1 cellular context compared by ENCODE assay signal in the genomic region with DNA sequence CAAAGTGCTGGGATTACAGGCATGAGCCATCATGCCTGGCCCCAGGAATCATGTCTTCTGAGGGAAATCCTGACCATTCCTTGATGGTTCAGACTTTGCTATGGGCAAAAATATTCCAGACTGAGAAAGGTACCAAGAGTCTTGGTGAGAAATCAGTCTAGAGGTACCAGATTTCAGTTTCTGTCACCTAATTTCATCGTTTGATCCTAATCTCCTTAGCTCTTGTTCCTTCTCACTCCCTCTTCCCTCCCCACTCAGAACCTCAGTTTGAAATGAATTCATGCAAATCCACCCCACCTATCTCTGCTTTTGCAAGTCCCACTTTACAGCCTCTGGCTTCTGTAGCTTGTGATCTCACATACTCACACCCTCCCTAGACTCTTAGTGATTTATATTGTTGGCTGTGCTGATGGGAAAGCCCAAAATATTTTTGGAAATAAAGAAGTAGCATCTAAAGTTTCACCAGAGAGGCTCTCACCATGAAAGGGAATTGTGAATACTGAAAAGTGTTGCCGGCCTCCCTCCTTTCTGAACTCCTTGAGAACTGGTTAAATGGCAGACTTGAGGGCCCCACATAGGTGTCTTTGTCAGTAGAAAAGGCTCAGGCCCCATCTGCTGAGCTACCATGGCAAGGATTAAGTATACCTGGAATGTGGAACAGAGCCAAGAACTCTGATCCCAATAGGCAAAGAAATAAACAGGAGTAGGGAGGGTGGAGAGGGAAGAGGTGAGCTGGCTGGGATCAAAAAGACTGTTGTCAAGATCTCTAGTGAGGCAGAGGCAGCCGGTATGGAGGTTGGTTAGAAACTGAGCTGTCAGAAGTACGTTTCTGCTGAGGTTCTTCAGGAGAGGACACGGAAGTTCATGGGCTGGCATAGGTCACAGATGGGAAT.
TF ChIP-seq lines count a peak whose summit lies in the region.

No MANE protein-coding gene starts in this region.

TF ChIP-seq in HepG2, 621 proteins besides CTCF, POLR2A, EP300 and RAD21 (continued from another document and continues in another):
- TF ChIP-seq, protein P1, sequence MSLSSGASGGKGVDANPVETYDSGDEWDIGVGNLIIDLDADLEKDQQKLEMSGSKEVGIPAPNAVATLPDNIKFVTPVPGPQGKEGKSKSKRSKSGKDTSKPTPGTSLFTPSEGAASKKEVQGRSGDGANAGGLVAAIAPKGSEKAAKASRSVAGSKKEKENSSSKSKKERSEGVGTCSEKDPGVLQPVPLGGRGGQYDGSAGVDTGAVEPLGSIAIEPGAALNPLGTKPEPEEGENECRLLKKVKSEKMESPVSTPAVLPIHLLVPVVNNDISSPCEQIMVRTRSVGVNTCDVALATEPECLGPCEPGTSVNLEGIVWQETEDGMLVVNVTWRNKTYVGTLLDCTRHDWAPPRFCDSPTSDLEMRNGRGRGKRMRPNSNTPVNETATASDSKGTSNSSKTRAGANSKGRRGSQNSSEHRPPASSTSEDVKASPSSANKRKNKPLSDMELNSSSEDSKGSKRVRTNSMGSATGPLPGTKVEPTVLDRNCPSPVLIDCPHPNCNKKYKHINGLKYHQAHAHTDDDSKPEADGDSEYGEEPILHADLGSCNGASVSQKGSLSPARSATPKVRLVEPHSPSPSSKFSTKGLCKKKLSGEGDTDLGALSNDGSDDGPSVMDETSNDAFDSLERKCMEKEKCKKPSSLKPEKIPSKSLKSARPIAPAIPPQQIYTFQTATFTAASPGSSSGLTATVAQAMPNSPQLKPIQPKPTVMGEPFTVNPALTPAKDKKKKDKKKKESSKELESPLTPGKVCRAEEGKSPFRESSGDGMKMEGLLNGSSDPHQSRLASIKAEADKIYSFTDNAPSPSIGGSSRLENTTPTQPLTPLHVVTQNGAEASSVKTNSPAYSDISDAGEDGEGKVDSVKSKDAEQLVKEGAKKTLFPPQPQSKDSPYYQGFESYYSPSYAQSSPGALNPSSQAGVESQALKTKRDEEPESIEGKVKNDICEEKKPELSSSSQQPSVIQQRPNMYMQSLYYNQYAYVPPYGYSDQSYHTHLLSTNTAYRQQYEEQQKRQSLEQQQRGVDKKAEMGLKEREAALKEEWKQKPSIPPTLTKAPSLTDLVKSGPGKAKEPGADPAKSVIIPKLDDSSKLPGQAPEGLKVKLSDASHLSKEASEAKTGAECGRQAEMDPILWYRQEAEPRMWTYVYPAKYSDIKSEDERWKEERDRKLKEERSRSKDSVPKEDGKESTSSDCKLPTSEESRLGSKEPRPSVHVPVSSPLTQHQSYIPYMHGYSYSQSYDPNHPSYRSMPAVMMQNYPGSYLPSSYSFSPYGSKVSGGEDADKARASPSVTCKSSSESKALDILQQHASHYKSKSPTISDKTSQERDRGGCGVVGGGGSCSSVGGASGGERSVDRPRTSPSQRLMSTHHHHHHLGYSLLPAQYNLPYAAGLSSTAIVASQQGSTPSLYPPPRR (CRISPR knock-in tag; IDR thresholded peaks at IDR 0.05; ENCODE audit: borderline replicate concordance), result no peak
- TF ChIP-seq, protein P2, sequence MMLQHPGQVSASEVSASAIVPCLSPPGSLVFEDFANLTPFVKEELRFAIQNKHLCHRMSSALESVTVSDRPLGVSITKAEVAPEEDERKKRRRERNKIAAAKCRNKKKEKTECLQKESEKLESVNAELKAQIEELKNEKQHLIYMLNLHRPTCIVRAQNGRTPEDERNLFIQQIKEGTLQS (CRISPR knock-in tag; IDR thresholded peaks at IDR 0.05), result no peak
- TF ChIP-seq, protein P3, sequence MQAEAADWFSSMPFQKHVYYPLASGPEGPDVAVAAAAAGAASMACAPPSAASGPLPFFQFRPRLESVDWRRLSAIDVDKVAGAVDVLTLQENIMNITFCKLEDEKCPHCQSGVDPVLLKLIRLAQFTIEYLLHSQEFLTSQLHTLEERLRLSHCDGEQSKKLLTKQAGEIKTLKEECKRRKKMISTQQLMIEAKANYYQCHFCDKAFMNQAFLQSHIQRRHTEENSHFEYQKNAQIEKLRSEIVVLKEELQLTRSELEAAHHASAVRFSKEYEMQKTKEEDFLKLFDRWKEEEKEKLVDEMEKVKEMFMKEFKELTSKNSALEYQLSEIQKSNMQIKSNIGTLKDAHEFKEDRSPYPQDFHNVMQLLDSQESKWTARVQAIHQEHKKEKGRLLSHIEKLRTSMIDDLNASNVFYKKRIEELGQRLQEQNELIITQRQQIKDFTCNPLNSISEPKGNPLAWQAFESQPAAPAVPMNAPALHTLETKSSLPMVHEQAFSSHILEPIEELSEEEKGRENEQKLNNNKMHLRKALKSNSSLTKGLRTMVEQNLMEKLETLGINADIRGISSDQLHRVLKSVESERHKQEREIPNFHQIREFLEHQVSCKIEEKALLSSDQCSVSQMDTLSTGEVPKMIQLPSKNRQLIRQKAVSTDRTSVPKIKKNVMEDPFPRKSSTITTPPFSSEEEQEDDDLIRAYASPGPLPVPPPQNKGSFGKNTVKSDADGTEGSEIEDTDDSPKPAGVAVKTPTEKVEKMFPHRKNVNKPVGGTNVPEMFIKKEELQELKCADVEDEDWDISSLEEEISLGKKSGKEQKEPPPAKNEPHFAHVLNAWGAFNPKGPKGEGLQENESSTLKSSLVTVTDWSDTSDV (CRISPR knock-in tag; IDR thresholded peaks at IDR 0.05), result no peak
- no peak for TF ChIP-seq SOX13 (IDR thresholded peaks at IDR 0.05)
- TF ChIP-seq SOX13 (CRISPR knock-in tag; conservative IDR thresholded peaks at IDR 0.05 in 1 of 2, IDR thresholded peaks at IDR 0.05 in 1 of 2), result peak in 1 of 2 experiments; percentile 54; a peak in 1 of 4 replicates
- no peak for TF ChIP-seq SUZ12 (IDR thresholded peaks at IDR 0.05; ENCODE audit: low read depth, low read length)
- no peak for TF ChIP-seq ZSCAN25 (CRISPR knock-in tag; IDR thresholded peaks at IDR 0.05)
- peak; percentile 53; the same call in 1 of the 2 replicates for TF ChIP-seq ZNF644 (CRISPR knock-in tag; IDR thresholded peaks at IDR 0.05; ENCODE audit: low read depth)
- no peak for TF ChIP-seq ZNF761 (CRISPR knock-in tag; conservative IDR thresholded peaks at IDR 0.05)
- no peak for TF ChIP-seq ZNF790 (CRISPR knock-in tag; IDR thresholded peaks at IDR 0.05; ENCODE audit: borderline replicate concordance)
- TF ChIP-seq ZNF547 (CRISPR knock-in tag; IDR thresholded peaks at IDR 0.05), result no peak
- TF ChIP-seq NR2C2 (CRISPR knock-in tag; IDR thresholded peaks at IDR 0.05; ENCODE audit: borderline replicate concordance), result no peak
- no peak for TF ChIP-seq PHF8 (CRISPR knock-in tag; IDR thresholded peaks at IDR 0.05)
- no peak for TF ChIP-seq GATA4 (IDR thresholded peaks at IDR 0.05; ENCODE audit: borderline replicate concordance, low read depth)
- TF ChIP-seq ZNF337 (CRISPR knock-in tag; IDR thresholded peaks at IDR 0.05; ENCODE audit: borderline replicate concordance, low read depth), result no peak
- TF ChIP-seq HOXA3 (CRISPR knock-in tag; IDR thresholded peaks at IDR 0.05), result no peak
- TF ChIP-seq, protein P4, sequence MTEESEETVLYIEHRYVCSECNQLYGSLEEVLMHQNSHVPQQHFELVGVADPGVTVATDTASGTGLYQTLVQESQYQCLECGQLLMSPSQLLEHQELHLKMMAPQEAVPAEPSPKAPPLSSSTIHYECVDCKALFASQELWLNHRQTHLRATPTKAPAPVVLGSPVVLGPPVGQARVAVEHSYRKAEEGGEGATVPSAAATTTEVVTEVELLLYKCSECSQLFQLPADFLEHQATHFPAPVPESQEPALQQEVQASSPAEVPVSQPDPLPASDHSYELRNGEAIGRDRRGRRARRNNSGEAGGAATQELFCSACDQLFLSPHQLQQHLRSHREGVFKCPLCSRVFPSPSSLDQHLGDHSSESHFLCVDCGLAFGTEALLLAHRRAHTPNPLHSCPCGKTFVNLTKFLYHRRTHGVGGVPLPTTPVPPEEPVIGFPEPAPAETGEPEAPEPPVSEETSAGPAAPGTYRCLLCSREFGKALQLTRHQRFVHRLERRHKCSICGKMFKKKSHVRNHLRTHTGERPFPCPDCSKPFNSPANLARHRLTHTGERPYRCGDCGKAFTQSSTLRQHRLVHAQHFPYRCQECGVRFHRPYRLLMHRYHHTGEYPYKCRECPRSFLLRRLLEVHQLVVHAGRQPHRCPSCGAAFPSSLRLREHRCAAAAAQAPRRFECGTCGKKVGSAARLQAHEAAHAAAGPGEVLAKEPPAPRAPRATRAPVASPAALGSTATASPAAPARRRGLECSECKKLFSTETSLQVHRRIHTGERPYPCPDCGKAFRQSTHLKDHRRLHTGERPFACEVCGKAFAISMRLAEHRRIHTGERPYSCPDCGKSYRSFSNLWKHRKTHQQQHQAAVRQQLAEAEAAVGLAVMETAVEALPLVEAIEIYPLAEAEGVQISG (CRISPR knock-in tag; IDR thresholded peaks at IDR 0.05), result no peak
- TF ChIP-seq FOXO1 (CRISPR knock-in tag; IDR thresholded peaks at IDR 0.05), result peak; percentile 56; the same call in 1 of the 2 replicates
- TF ChIP-seq, protein P5, sequence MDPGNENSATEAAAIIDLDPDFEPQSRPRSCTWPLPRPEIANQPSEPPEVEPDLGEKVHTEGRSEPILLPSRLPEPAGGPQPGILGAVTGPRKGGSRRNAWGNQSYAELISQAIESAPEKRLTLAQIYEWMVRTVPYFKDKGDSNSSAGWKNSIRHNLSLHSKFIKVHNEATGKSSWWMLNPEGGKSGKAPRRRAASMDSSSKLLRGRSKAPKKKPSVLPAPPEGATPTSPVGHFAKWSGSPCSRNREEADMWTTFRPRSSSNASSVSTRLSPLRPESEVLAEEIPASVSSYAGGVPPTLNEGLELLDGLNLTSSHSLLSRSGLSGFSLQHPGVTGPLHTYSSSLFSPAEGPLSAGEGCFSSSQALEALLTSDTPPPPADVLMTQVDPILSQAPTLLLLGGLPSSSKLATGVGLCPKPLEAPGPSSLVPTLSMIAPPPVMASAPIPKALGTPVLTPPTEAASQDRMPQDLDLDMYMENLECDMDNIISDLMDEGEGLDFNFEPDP (CRISPR knock-in tag; conservative IDR thresholded peaks at IDR 0.05), result no peak
- TF ChIP-seq KDM1A (CRISPR knock-in tag; IDR thresholded peaks at IDR 0.05), result no peak
- TF ChIP-seq TBL1XR1 (IDR thresholded peaks at IDR 0.05; ENCODE audit: borderline replicate concordance, low read length, partially characterized antibody), result no peak
- TF ChIP-seq ZNF343 (CRISPR knock-in tag; IDR thresholded peaks at IDR 0.05), result no peak
- TF ChIP-seq ZNF274 (CRISPR knock-in tag; IDR thresholded peaks at IDR 0.05), result no peak
- 0 out of 2 replicates have a peak, but pooled peaks have one; percentile 14 for TF ChIP-seq ZFY (CRISPR knock-in tag; IDR thresholded peaks at IDR 0.05)
- TF ChIP-seq FIP1L1 (IDR thresholded peaks at IDR 0.05; ENCODE audit: borderline replicate concordance, insufficient read depth, low read depth, low read length), result no peak
- TF ChIP-seq FOXA3 (CRISPR knock-in tag; IDR thresholded peaks at IDR 0.05), result peak; percentile 56; the same call in 1 of the 2 replicates
- TF ChIP-seq, protein P6, sequence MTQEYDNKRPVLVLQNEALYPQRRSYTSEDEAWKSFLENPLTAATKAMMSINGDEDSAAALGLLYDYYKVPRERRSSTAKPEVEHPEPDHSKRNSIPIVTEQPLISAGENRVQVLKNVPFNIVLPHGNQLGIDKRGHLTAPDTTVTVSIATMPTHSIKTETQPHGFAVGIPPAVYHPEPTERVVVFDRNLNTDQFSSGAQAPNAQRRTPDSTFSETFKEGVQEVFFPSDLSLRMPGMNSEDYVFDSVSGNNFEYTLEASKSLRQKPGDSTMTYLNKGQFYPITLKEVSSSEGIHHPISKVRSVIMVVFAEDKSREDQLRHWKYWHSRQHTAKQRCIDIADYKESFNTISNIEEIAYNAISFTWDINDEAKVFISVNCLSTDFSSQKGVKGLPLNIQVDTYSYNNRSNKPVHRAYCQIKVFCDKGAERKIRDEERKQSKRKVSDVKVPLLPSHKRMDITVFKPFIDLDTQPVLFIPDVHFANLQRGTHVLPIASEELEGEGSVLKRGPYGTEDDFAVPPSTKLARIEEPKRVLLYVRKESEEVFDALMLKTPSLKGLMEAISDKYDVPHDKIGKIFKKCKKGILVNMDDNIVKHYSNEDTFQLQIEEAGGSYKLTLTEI (CRISPR knock-in tag; conservative IDR thresholded peaks at IDR 0.05), result no peak
- no peak for TF ChIP-seq KAT7 (CRISPR knock-in tag; IDR thresholded peaks at IDR 0.05; ENCODE audit: borderline replicate concordance)
- TF ChIP-seq DRAP1 (CRISPR knock-in tag; IDR thresholded peaks at IDR 0.05), result peak; percentile 23; the same call in 1 of the 2 replicates
- TF ChIP-seq ZNF280D (CRISPR knock-in tag; IDR thresholded peaks at IDR 0.05), result no peak
- TF ChIP-seq PRDM4 (CRISPR knock-in tag; IDR thresholded peaks at IDR 0.05; ENCODE audit: borderline replicate concordance), result no peak
- TF ChIP-seq CC2D1A (CRISPR knock-in tag; IDR thresholded peaks at IDR 0.05), result no peak
